1 cellular context compared by ENCODE assay signal in the genomic region with DNA sequence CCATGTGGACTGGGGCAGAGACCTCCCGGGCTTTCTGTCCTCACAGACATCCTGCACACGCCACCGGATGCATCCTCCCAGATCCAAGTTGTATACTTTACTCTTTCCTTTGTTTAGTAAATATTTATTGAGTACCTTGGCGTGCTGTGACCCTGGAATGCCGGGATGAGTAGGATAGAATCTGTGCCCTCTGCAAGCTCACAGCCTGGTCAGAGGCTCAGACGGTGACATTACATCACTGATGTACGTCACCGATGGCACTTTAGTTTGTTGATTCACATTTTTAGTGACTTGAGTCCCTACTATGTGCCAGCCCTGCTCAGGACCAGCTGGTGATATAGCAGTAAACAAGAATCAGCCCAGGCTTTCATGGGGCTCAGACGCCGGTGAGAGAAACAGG.
TF ChIP-seq lines count a peak whose summit lies in the region.

No MANE protein-coding gene starts in this region.

TF ChIP-seq in GM23338, 12 proteins besides CTCF, POLR2A, EP300 and RAD21 (continued from another document):
- TF ChIP-seq, protein P1, sequence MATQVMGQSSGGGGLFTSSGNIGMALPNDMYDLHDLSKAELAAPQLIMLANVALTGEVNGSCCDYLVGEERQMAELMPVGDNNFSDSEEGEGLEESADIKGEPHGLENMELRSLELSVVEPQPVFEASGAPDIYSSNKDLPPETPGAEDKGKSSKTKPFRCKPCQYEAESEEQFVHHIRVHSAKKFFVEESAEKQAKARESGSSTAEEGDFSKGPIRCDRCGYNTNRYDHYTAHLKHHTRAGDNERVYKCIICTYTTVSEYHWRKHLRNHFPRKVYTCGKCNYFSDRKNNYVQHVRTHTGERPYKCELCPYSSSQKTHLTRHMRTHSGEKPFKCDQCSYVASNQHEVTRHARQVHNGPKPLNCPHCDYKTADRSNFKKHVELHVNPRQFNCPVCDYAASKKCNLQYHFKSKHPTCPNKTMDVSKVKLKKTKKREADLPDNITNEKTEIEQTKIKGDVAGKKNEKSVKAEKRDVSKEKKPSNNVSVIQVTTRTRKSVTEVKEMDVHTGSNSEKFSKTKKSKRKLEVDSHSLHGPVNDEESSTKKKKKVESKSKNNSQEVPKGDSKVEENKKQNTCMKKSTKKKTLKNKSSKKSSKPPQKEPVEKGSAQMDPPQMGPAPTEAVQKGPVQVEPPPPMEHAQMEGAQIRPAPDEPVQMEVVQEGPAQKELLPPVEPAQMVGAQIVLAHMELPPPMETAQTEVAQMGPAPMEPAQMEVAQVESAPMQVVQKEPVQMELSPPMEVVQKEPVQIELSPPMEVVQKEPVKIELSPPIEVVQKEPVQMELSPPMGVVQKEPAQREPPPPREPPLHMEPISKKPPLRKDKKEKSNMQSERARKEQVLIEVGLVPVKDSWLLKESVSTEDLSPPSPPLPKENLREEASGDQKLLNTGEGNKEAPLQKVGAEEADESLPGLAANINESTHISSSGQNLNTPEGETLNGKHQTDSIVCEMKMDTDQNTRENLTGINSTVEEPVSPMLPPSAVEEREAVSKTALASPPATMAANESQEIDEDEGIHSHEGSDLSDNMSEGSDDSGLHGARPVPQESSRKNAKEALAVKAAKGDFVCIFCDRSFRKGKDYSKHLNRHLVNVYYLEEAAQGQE (IDR thresholded peaks at IDR 0.05; ENCODE audit: unreplicated experiment), result no peak
- TF ChIP-seq, protein P2, sequence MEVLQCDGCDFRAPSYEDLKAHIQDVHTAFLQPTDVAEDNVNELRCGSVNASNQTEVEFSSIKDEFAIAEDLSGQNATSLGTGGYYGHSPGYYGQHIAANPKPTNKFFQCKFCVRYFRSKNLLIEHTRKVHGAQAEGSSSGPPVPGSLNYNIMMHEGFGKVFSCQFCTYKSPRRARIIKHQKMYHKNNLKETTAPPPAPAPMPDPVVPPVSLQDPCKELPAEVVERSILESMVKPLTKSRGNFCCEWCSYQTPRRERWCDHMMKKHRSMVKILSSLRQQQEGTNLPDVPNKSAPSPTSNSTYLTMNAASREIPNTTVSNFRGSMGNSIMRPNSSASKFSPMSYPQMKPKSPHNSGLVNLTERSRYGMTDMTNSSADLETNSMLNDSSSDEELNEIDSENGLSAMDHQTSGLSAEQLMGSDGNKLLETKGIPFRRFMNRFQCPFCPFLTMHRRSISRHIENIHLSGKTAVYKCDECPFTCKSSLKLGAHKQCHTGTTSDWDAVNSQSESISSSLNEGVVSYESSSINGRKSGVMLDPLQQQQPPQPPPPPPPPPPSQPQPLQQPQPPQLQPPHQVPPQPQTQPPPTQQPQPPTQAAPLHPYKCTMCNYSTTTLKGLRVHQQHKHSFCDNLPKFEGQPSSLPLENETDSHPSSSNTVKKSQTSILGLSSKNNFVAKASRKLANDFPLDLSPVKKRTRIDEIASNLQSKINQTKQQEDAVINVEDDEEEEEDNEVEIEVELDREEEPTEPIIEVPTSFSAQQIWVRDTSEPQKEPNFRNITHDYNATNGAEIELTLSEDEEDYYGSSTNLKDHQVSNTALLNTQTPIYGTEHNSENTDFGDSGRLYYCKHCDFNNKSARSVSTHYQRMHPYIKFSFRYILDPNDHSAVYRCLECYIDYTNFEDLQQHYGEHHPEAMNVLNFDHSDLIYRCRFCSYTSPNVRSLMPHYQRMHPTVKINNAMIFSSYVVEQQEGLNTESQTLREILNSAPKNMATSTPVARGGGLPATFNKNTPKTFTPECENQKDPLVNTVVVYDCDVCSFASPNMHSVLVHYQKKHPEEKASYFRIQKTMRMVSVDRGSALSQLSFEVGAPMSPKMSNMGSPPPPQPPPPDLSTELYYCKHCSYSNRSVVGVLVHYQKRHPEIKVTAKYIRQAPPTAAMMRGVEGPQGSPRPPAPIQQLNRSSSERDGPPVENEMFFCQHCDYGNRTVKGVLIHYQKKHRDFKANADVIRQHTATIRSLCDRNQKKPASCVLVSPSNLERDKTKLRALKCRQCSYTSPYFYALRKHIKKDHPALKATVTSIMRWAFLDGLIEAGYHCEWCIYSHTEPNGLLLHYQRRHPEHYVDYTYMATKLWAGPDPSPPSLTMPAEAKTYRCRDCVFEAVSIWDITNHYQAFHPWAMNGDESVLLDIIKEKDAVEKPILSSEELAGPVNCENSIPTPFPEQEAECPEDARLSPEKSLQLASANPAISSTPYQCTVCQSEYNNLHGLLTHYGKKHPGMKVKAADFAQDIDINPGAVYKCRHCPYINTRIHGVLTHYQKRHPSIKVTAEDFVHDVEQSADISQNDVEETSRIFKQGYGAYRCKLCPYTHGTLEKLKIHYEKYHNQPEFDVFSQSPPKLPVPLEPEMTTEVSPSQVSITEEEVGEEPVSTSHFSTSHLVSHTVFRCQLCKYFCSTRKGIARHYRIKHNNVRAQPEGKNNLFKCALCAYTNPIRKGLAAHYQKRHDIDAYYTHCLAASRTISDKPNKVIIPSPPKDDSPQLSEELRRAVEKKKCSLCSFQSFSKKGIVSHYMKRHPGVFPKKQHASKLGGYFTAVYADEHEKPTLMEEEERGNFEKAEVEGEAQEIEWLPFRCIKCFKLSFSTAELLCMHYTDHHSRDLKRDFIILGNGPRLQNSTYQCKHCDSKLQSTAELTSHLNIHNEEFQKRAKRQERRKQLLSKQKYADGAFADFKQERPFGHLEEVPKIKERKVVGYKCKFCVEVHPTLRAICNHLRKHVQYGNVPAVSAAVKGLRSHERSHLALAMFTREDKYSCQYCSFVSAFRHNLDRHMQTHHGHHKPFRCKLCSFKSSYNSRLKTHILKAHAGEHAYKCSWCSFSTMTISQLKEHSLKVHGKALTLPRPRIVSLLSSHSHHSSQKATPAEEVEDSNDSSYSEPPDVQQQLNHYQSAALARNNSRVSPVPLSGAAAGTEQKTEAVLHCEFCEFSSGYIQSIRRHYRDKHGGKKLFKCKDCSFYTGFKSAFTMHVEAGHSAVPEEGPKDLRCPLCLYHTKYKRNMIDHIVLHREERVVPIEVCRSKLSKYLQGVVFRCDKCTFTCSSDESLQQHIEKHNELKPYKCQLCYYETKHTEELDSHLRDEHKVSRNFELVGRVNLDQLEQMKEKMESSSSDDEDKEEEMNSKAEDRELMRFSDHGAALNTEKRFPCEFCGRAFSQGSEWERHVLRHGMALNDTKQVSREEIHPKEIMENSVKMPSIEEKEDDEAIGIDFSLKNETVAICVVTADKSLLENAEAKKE (CRISPR knock-in tag; IDR thresholded peaks at IDR 0.05), result no peak
